ENCODE assay signal across 18 cellular contexts in genomic region chr9:22214497-22215031, GRCh38.
DNase-seq lines count a peak whose midpoint lies in the region; ATAC-seq and TF ChIP-seq lines count a peak whose summit lies in the region.
"Had no signal": no experiment of that assay in that cellular context is flagged by ENCODE, and none has a peak within 500 bp of the region (broad histone marks: within the 10 kb centered on the region; RNA-seq: fewer than 3 reads in every experiment).

No MANE protein-coding gene starts in this region.

- H3K9me2 ChIP-seq in hepatocyte (replicated peaks; ENCODE audit: insufficient read depth), result no peaks in the 10 kb centered on the region

- in situ Hi-C loops in astrocyte of the spinal cord (cut with HindIII; ENCODE audit: low sequenced_read_pairs), result no loop called here

- no peak overlapping the region for H2AFZ ChIP-seq in hepatocyte

- TF ChIP-seq CTCF in astrocyte of the spinal cord (IDR thresholded peaks at IDR 0.05; ENCODE audit: low read depth, low read length), result no peak
- TF ChIP-seq CTCF in hepatocyte (IDR thresholded peaks at IDR 0.05; ENCODE audit: poor library complexity), result no peak

- H3K36me3 ChIP-seq in mesodermal cell (ENCODE audit: control insufficient read depth, insufficient read depth, low read length) (no peaks in the 10 kb centered on the region), hepatocyte (replicated peaks; ENCODE audit: insufficient read depth, low read depth) (no peaks in the 10 kb centered on the region)
- H3K36me3 ChIP-seq: heart left ventricle, left ventricle myocardium inferior, SJSA1 had no signal

- H3K9me3 ChIP-seq in mesodermal cell (ENCODE audit: control insufficient read depth, low read length), result no peaks in the 10 kb centered on the region
- H3K9me3 ChIP-seq in hepatocyte (ENCODE audit: low read depth), result no peaks in the 10 kb centered on the region
- H3K9me3 ChIP-seq: heart left ventricle, left ventricle myocardium inferior, SJSA1, testis had no signal

- H3K79me2 ChIP-seq in hepatocyte, result no peaks in the 10 kb centered on the region

- H3K4me2 ChIP-seq in hepatocyte, result no peak overlapping the region

- H3K27ac ChIP-seq in mesodermal cell (ENCODE audit: low read depth, low read length, severe bottlenecking), result peak overlapping the region; percentile 17
- H3K27ac ChIP-seq in hepatocyte, result no peak overlapping the region
- H3K27ac ChIP-seq: 22Rv1, heart left ventricle, left ventricle myocardium inferior, SJSA1, testis had no signal

- peaks cover 28% of the 10 kb centered on the region for H3K4me1 ChIP-seq in mesodermal cell (ENCODE audit: control insufficient read depth, insufficient read depth, low read length, poor library complexity, severe bottlenecking)
- peaks cover 4% of the 10 kb centered on the region for H3K4me1 ChIP-seq in hepatocyte (ENCODE audit: insufficient read depth)
- H3K4me1 ChIP-seq: testis had no signal

- no peak overlapping the region for H3K4me3 ChIP-seq in astrocyte of the spinal cord (ENCODE audit: low read depth, low read length)
- no peak overlapping the region for H3K4me3 ChIP-seq in mesodermal cell (ENCODE audit: extremely low read depth, insufficient read depth, low read length, poor library complexity, severe bottlenecking)
- no peak overlapping the region for H3K4me3 ChIP-seq in hepatocyte
- H3K4me3 ChIP-seq: heart left ventricle, left ventricle myocardium inferior, SJSA1, testis had no signal

- DNase-seq in DMS 273 (lab: John Stamatoyannopoulos, UW; ENCODE audit: unreplicated experiment) (peak; percentile 30), DMS 273 treated with DMSO at 0.1 percent for 48 hours (lab: John Stamatoyannopoulos, UW) (no peak), HT1080 (ENCODE audit: low read depth) (peak; percentile 57), astrocyte of the spinal cord (ENCODE audit: low read depth, low spot score) (peak; percentile 58), hepatocyte (ENCODE audit: low spot score) (no peak)
- DNase-seq: aorta; CD8-positive, alpha-beta memory T cell; effector CD4-positive, alpha-beta T cell; heart left ventricle; left ventricle myocardium inferior; NCI-H146; small intestine; testis had no signal

- ATAC-seq in GM18909 (IDR thresholded peaks at IDR 0.05; ENCODE audit: poor library complexity, unreplicated experiment) (no peak), HG03097 (IDR thresholded peaks at IDR 0.05; ENCODE audit: low FRiP score, unreplicated experiment) (no peak)
- ATAC-seq: heart left ventricle had no signal

- H3K27me3 ChIP-seq in hepatocyte, result no peaks in the 10 kb centered on the region
- H3K27me3 ChIP-seq: heart left ventricle, SJSA1, testis had no signal

- no peaks in the 10 kb centered on the region for H4K20me1 ChIP-seq in hepatocyte (ENCODE audit: insufficient read depth, poor library complexity, severe bottlenecking)

- WGBS in mesodermal cell (ENCODE audit: insufficient coverage in 2 of 2), 2 experiments, result 94 to 97% methylated on average over 2 of the region's 2 CpGs
- 42% methylated on average over 2 of the region's 2 CpGs for WGBS in hepatocyte (ENCODE audit: low lambda C conversion rate, missing lambda C conversion rate)

Comparison
In these comparisons a context has a peak if more than half of its experiments do, and no peak if none do; other contexts are left out.
1. DNase-seq: peak in DMS 273 (single experiment), HT1080 (single experiment) and astrocyte of the spinal cord (single experiment); none in DMS 273 treated with DMSO at 0.1 percent for 48 hours (single experiment) and hepatocyte (single experiment).